ENCODE assay signal across 31 cellular contexts in genomic region chr5:2194949-2195348, GRCh38.
"Had no signal": no experiment of that assay in that cellular context is flagged by ENCODE, and none has a peak within 500 bp of the region (broad histone marks: within the 10 kb centered on the region; RNA-seq: fewer than 3 reads in every experiment).

No MANE protein-coding gene starts in this region.

- H3K4me1 ChIP-seq: parathyroid adenoma, psoas muscle, spleen, suprapubic skin, testis, tibial artery, transverse colon, upper lobe of right lung, uterus had no signal

- H3K4me2 ChIP-seq: neural progenitor cell, smooth muscle cell had no signal

- H3K27me3 ChIP-seq: neural progenitor cell, ovary, testis, tibial artery, upper lobe of right lung had no signal

- H3K9me3 ChIP-seq: ovary, psoas muscle, suprapubic skin, testis, transverse colon, upper lobe of right lung, uterus had no signal

- H3K36me3 ChIP-seq: neural progenitor cell, ovary, spleen, suprapubic skin, tibial artery, transverse colon, upper lobe of right lung, uterus had no signal

- H3K9me3 Mint-ChIP-seq: natural killer cell; stimulated activated memory B cell treated with anti-CD40 and anti-IgM and Interleukin-4, amounts not matched to agents 10 μg/mL and 1 μg/mL and 100 μg/mL, for 72 hours had no signal

- H3K27ac ChIP-seq: neural progenitor cell, ovary, parathyroid adenoma, psoas muscle, skin epidermis, spleen, suprapubic skin, testis, tibial artery, transverse colon, upper lobe of right lung, uterus had no signal

- H3K4me3 Mint-ChIP-seq: natural killer cell; nephron; neural progenitor cell; stimulated activated memory B cell treated with anti-CD40 and anti-IgM and Interleukin-4, amounts not matched to agents 10 μg/mL and 1 μg/mL and 100 μg/mL, for 72 hours; stimulated activated naive CD8-positive, alpha-beta T cell treated with anti-CD3 and anti-CD28 coated beads, Interleukin-15, amount 100 ng/mL, for 72 hours; type B pancreatic cell had no signal

- H2AFZ ChIP-seq: neural progenitor cell, parathyroid adenoma had no signal

- H3K36me3 Mint-ChIP-seq: natural killer cell; stimulated activated memory B cell treated with anti-CD40 and anti-IgM and Interleukin-4, amounts not matched to agents 10 μg/mL and 1 μg/mL and 100 μg/mL, for 72 hours; type B pancreatic cell had no signal

- H3K4me1 Mint-ChIP-seq: natural killer cell; stimulated activated memory B cell treated with anti-CD40 and anti-IgM and Interleukin-4, amounts not matched to agents 10 μg/mL and 1 μg/mL and 100 μg/mL, for 72 hours; stimulated activated naive CD8-positive, alpha-beta T cell treated with anti-CD3 and anti-CD28 coated beads, Interleukin-15, amount 100 ng/mL, for 72 hours had no signal

- ATAC-seq: natural killer cell; psoas muscle; right cardiac atrium; sciatic nerve; stimulated activated memory B cell treated with anti-CD40 and anti-IgM and Interleukin-4, amounts not matched to agents 10 μg/mL and 1 μg/mL and 100 μg/mL, for 72 hours; stimulated activated naive CD8-positive, alpha-beta T cell treated with anti-CD3 and anti-CD28 coated beads, Interleukin-15, amount 100 ng/mL, for 72 hours; stimulated activated naive CD8-positive, alpha-beta T cell treated with anti-CD3 and anti-CD28 coated beads, Interleukin-15, Interleukin-2, amounts not matched to agents 100 U/mL and 50 U/mL, for 24 hours; upper lobe of right lung had no signal

- DNase-seq: natural killer cell; occipital lobe; ovary; posterior cingulate gyrus; psoas muscle; right cardiac atrium; spleen; stimulated activated CD4-positive, alpha-beta T cell treated with anti-CD3 and anti-CD28 coated beads, Interleukin-12 subunit alpha, Interleukin-12 subunit beta, amount 100 ng/mL, for 4 hours; stimulated activated CD4-positive, alpha-beta T cell treated with anti-CD3 and anti-CD28 coated beads, Interleukin-1b, Interleukin-23, amount 100 ng/mL, for 48 hours; stimulated activated CD4-positive, alpha-beta T cell treated with anti-CD3 and anti-CD28 coated beads, Interleukin-4, amount 100 ng/mL, for 1 hour; stimulated activated CD4-positive, alpha-beta T cell treated with anti-CD3 and anti-CD28 coated beads, Interleukin-4, amount 100 ng/mL, for 4 hours; stimulated activated CD8-positive, alpha-beta memory T cell treated with anti-CD3 and anti-CD28 coated beads, Interleukin-4, amount 100 ng/mL, for 48 hours; stimulated activated naive CD4-positive, alpha-beta T cell; stimulated activated naive CD8-positive, alpha-beta T cell treated with anti-CD3 and anti-CD28 coated beads, Interleukin-15, amount 100 ng/mL, for 72 hours; stimulated activated naive CD8-positive, alpha-beta T cell treated with anti-CD3 and anti-CD28 coated beads, Interleukin-15, Interleukin-2, amounts not matched to agents 100 U/mL and 50 U/mL, for 24 hours; substantia nigra; testis; tibial artery; transverse colon; upper lobe of right lung; uterus had no signal

- H3K79me2 ChIP-seq: parathyroid adenoma had no signal

- H3K27ac Mint-ChIP-seq: natural killer cell; nephron; progenitor cell of endocrine pancreas; stimulated activated memory B cell treated with anti-CD40 and anti-IgM and Interleukin-4, amounts not matched to agents 10 μg/mL and 1 μg/mL and 100 μg/mL, for 72 hours; type B pancreatic cell had no signal

- H3K4me3 ChIP-seq: neural progenitor cell, ovary, psoas muscle, skin epidermis, smooth muscle cell, spleen, suprapubic skin, testis, tibial artery, transverse colon, upper lobe of right lung, uterus had no signal
